In the genomic region with DNA sequence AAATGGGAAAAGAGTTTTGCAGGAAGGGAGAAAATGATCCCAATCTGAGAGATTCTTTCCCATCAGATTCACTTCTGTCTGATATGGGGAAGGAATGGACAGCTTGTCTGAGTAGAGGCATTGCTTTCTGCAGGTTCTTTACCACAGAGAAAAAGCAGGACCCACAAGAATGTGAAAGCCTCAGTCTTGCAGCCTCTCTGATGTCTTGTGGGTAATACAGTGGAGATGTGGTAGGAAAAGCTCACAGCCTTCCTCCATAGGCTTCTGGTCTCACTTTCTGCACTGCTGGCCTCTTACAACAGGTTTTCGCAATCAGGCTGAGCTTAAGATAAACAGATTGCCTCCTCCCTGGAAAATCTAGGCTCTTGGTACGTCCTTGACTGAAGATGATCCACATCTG, we compare ENCODE assay signal across 8 cellular contexts. TPM values are rescaled to one million over a fixed set of nuclear protein-coding genes. Genes with fewer than 3 reads are reported as not detected.
DNase-seq lines count a peak whose midpoint lies in the region; ATAC-seq and TF ChIP-seq lines count a peak whose summit lies in the region.

No MANE protein-coding gene starts in this region.

- H3K4me3 ChIP-seq in HAP-1, result peak overlapping the region; percentile 40
- H3K4me3 ChIP-seq in esophagus squamous epithelium, result peak overlapping the region; percentile 31 to 78 (median 57)
- peak overlapping the region; percentile 45 for H3K4me3 ChIP-seq in neural progenitor cell

- TF ChIP-seq POLR2A in esophagus squamous epithelium (IDR thresholded peaks at IDR 0.05), result no peak

- H3K4me1 Mint-ChIP-seq in neural progenitor cell, result peaks cover 12% of the 10 kb centered on the region

- ATAC-seq in HG02981 (IDR thresholded peaks at IDR 0.05; ENCODE audit: unreplicated experiment), result no peak

- H3K36me3 ChIP-seq in HAP-1 (replicated peaks) (no peaks in the 10 kb centered on the region), esophagus squamous epithelium (no peaks in the 10 kb centered on the region), neural progenitor cell (no peaks in the 10 kb centered on the region)

- DNase-seq in Caki2 (ENCODE audit: low read depth), result peak; percentile 33
- no peak for DNase-seq in HAP-1 (ENCODE audit: low spot score in 2 of 2)
- peak; percentile 14 for DNase-seq in SK-N-DZ (ENCODE audit: low spot score)
- no peak for DNase-seq in esophagus squamous epithelium (lab: John Stamatoyannopoulos, UW)
- DNase-seq in neural progenitor cell (ENCODE audit: low spot score), result no peak
- DNase-seq in RKO (ENCODE audit: low spot score), result no peak
- DNase-seq in KG1 (lab: John Stamatoyannopoulos, UW), result no peak

- no peaks in the 10 kb centered on the region for H3K27me3 ChIP-seq in HAP-1 (ENCODE audit: low read depth)
- no peaks in the 10 kb centered on the region for H3K27me3 ChIP-seq in esophagus squamous epithelium
- no peaks in the 10 kb centered on the region for H3K27me3 ChIP-seq in neural progenitor cell

- peak overlapping the region; percentile 55 to 91 (median 90) for H3K27ac ChIP-seq in esophagus squamous epithelium
- H3K27ac ChIP-seq in neural progenitor cell, result no peak overlapping the region

- peaks cover 2% of the 10 kb centered on the region for H3K27me3 Mint-ChIP-seq in neural progenitor cell (ENCODE audit: insufficient read depth, low read depth)

- H3K4me1 ChIP-seq in HAP-1 (peaks cover 12% of the 10 kb centered on the region), esophagus squamous epithelium (peaks cover 7 to 57% (median 24%) of the 10 kb centered on the region in 3 donors), neural progenitor cell (peaks cover 10% of the 10 kb centered on the region)

- H4K20me1 ChIP-seq in neural progenitor cell (ENCODE audit: low read depth), result no peaks in the 10 kb centered on the region

- peak overlapping the region; percentile 83 for H3K4me3 Mint-ChIP-seq in neural progenitor cell

- H3F3A ChIP-seq in neural progenitor cell (ENCODE audit: low read depth), result no peaks in the 10 kb centered on the region

- H3K79me2 ChIP-seq in neural progenitor cell (ENCODE audit: low read depth), result no peaks in the 10 kb centered on the region

- H3K9ac ChIP-seq in neural progenitor cell, result no peak overlapping the region

- no peaks in the 10 kb centered on the region for H3K9me3 ChIP-seq in HAP-1
- no peaks in the 10 kb centered on the region for H3K9me3 ChIP-seq in esophagus squamous epithelium
- peaks cover 7% of the 10 kb centered on the region for H3K9me3 ChIP-seq in neural progenitor cell (ENCODE audit: low read depth)

- intact Hi-C loops in esophagus squamous epithelium (cut with DNase I), result no loop called here

- peak overlapping the region; percentile 78 for H3K4me2 ChIP-seq in neural progenitor cell

- TF ChIP-seq CTCF in esophagus squamous epithelium (IDR thresholded peaks at IDR 0.05), result no peak
- no peak for TF ChIP-seq CTCF in neural progenitor cell (IDR thresholded peaks at IDR 0.05)

- in situ Hi-C loops in Caki2 (cut with HindIII; ENCODE audit: low pct_unique_long_range_greater_than_20kb, low sequenced_read_pairs), result no loop called here
- in situ Hi-C loops in HAP-1 (cut with MboI; ENCODE audit: low sequenced_read_pairs), result no loop called here

- no peak overlapping the region for H3K27ac Mint-ChIP-seq in neural progenitor cell

- WGBS in esophagus squamous epithelium, 2 donors, result 29 to 33% methylated on average over 2 of the region's 2 CpGs

- peaks cover 4% of the 10 kb centered on the region for H3K9me3 Mint-ChIP-seq in neural progenitor cell

- H3K36me3 Mint-ChIP-seq in neural progenitor cell, result no peaks in the 10 kb centered on the region

- peak overlapping the region; percentile 97 for H2AFZ ChIP-seq in neural progenitor cell (replicated peaks)

RNA-seq across cellular contexts. Expression of a gene that starts 0.6 kb away (rescaled TPM):
- total RNA-seq in Caki2 (2014; rRNA removed; shearing (Covaris generic); ENCODE audit: low replicate concordance), result 19.8 and 26.9 TPM in 2 replicates
- not detected in 2 replicates for polyA plus RNA-seq in SK-N-DZ (2014; cell fraction: cytosol; rRNA removed)
- polyA plus RNA-seq in SK-N-DZ (2014; cell fraction: nucleus; rRNA removed), result 0.12 TPM in 1 of 2 replicates, not detected in the other
- total RNA-seq in esophagus squamous epithelium (10 to 100 TPM in 1 of 4 donors, 1 to 10 TPM in 2, under 1 TPM in 1; 0.61 to 12.3 (median 2.6) TPM), neural progenitor cell (ENCODE audit: low replicate concordance) (12.4 and 13.2 TPM in 2 replicates)

RNA-seq across cellular contexts. Expression of a gene that starts 15.1 kb away (rescaled TPM):
- total RNA-seq in Caki2 (2014; rRNA removed; shearing (Covaris generic); ENCODE audit: low replicate concordance), result not detected in 2 replicates
- polyA plus RNA-seq in SK-N-DZ (2014; cell fraction: cytosol; rRNA removed), result not detected in 2 replicates
- not detected in 2 replicates for polyA plus RNA-seq in SK-N-DZ (2014; cell fraction: nucleus; rRNA removed)
- not detected for total RNA-seq in esophagus squamous epithelium
- not detected in 2 replicates for total RNA-seq in neural progenitor cell (ENCODE audit: low replicate concordance)

RNA-seq across cellular contexts. Expression of a gene that starts 21.4 kb away (rescaled TPM):
- total RNA-seq in Caki2 (2014; rRNA removed; shearing (Covaris generic); ENCODE audit: low replicate concordance), result 7.2 and 16.0 TPM in 2 replicates
- polyA plus RNA-seq in SK-N-DZ (2014; cell fraction: cytosol; rRNA removed), result 18.7 and 19.6 TPM in 2 replicates
- polyA plus RNA-seq in SK-N-DZ (2014; cell fraction: nucleus; rRNA removed), result 9.8 and 13.9 TPM in 2 replicates
- total RNA-seq in esophagus squamous epithelium (10 to 100 TPM in 1 of 4 donors, 1 to 10 TPM in 3; 4.2 to 12.4 (median 6.5) TPM), neural progenitor cell (ENCODE audit: low replicate concordance) (5.6 and 7.0 TPM in 2 replicates)

Comparison
In these comparisons a context has a peak if more than half of its experiments do, and no peak if none do; other contexts are left out.
1. DNase-seq: peak in Caki2 (single experiment) and SK-N-DZ (single experiment); none in HAP-1 (0 of 2), esophagus squamous epithelium (single experiment), neural progenitor cell (single experiment), RKO (single experiment) and KG1 (single experiment).
2. Peak in every context shown above with its lines, with median percentiles within 50 percentile points of each other: H3K4me3 ChIP-seq.